ENCODE assay signal across 31 cellular contexts in genomic region chr18:1371724-1372123, GRCh38.
"Had no signal": no experiment of that assay in that cellular context is flagged by ENCODE, and none has a peak within 500 bp of the region (broad histone marks: within the 10 kb centered on the region; RNA-seq: fewer than 3 reads in every experiment).

No MANE protein-coding gene starts in this region.

- FAIRE-seq: colon, TTC549 had no signal

- H3K27me3 ChIP-seq: adrenal gland, body of pancreas, esophagus muscularis mucosa, foreskin keratinocyte, gastrocnemius medialis, heart left ventricle had no signal

- H3K36me3 ChIP-seq: adrenal gland, esophagus muscularis mucosa, gastrocnemius medialis, heart left ventricle had no signal

- H3K27ac ChIP-seq: adrenal gland, body of pancreas, esophagus muscularis mucosa, foreskin keratinocyte, gastrocnemius medialis, heart left ventricle, VCaP had no signal

- H3K4me3 ChIP-seq: adrenal gland, body of pancreas, esophagus muscularis mucosa, gastrocnemius medialis, heart left ventricle had no signal

- H3K4me1 ChIP-seq: adrenal gland, body of pancreas, esophagus muscularis mucosa, foreskin keratinocyte, gastrocnemius medialis, heart left ventricle had no signal

- H3K9me3 ChIP-seq: adrenal gland, body of pancreas, esophagus muscularis mucosa, gastrocnemius medialis, heart left ventricle had no signal

- ATAC-seq: activated CD8-positive, alpha-beta T cell treated with anti-CD3 and anti-CD28 coated beads for 36 hours; activated naive CD8-positive, alpha-beta T cell treated with anti-CD3 and anti-CD28 coated beads, Interleukin-2, amount 50 U/mL, for 24 hours; body of pancreas; effector memory CD8-positive, alpha-beta T cell; foreskin keratinocyte; gastrocnemius medialis; heart left ventricle; WTC11 had no signal

- DNase-seq: activated CD4-positive, alpha-beta T cell treated with anti-CD3 and anti-CD28 coated beads for 48 hours; activated CD4-positive, alpha-beta T cell treated with anti-CD3 and anti-CD28 coated beads, Interleukin-2, amount 50 U/mL, for 1 hour; activated CD4-positive, alpha-beta T cell treated with anti-CD3 and anti-CD28 coated beads, Interleukin-2, amount 50 U/mL, for 48 hours; activated CD8-positive, alpha-beta memory T cell treated with anti-CD3 and anti-CD28 coated beads for 24 hours; activated CD8-positive, alpha-beta T cell treated with anti-CD3 and anti-CD28 coated beads for 36 hours; activated effector memory CD4-positive, alpha-beta T cell treated with anti-CD3 and anti-CD28 coated beads, Interleukin-2, amount 50 U/mL, for 16 hours; activated naive CD4-positive, alpha-beta T cell treated with anti-CD3 and anti-CD28 coated beads for 36 hours; activated naive CD8-positive, alpha-beta T cell treated with anti-CD3 and anti-CD28 coated beads for 36 hours; activated naive CD8-positive, alpha-beta T cell treated with anti-CD3 and anti-CD28 coated beads, Interleukin-2, amount 50 U/mL, for 24 hours; activated T-cell treated with anti-CD3 and anti-CD28 coated beads, Interleukin-2, amount 50 U/mL, for 1 hour; activated T-cell treated with anti-CD3 and anti-CD28 coated beads, Interleukin-2, amount 50 U/mL, for 48 hours; adrenal gland; amygdala; aorta; body of pancreas; caudate nucleus; cortex of kidney; dermis blood vessel endothelial cell; effector CD4-positive, alpha-beta T cell; effector memory CD8-positive, alpha-beta T cell; erythroblast; foreskin keratinocyte; gastrocnemius medialis; glutamatergic neuron; heart left ventricle; T-helper 2 cell had no signal
